In genomic region chr4:1309261-1310010, GRCh38 we compare ENCODE assay signal across 8 cellular contexts. TPM values are rescaled to one million over a fixed set of nuclear protein-coding genes. Genes with fewer than 3 reads are reported as not detected.
DNase-seq lines count a peak whose midpoint lies in the region; ATAC-seq, FAIRE-seq and TF ChIP-seq lines count a peak whose summit lies in the region.

No MANE protein-coding gene starts in this region.

- H3K36me3 ChIP-seq in liver (ENCODE audit: control insufficient read depth in 4 of 4, insufficient read depth in 3 of 4, low read depth in 1 of 4, low read length in 3 of 4) = peaks cover 2 to 15% (median 10%) of the 10 kb centered on the region in 4 donors

- TF ChIP-seq CTCF in liver (IDR thresholded peaks at IDR 0.05; ENCODE audit: low read depth, low read length, missing input control) = no peak

- H3K9ac ChIP-seq in liver (ENCODE audit: low read depth in 1 of 2, low read length in 2 of 2) = peak overlapping the region in 1 of 2 donors; percentile 39

- no peak for TF ChIP-seq POLR2A in GM12892 (IDR thresholded peaks at IDR 0.05; ENCODE audit: low read depth, low read length)

- no peaks in the 10 kb centered on the region for H3K9me3 ChIP-seq in liver (ENCODE audit: control insufficient read depth in 4 of 4, low read length in 3 of 4)

- ATAC-seq in HG03432 (IDR thresholded peaks at IDR 0.05; ENCODE audit: unreplicated experiment) = peak; percentile 88
- no peak for ATAC-seq in GM21717 (IDR thresholded peaks at IDR 0.05; ENCODE audit: unreplicated experiment)

- FAIRE-seq in GM12892 (lab: Jason Lieb, UNC) = no peak

- peak overlapping the region; percentile 24 to 63 (median 41) for H3K4me3 ChIP-seq in liver (ENCODE audit: low read depth in 1 of 3, low read length in 3 of 3)

- DNase-seq in GM12892 (ENCODE audit: insufficient read length) (peak; percentile 58), NCI-H1105 treated with DMSO at 0.1 percent for 48 hours (lab: John Stamatoyannopoulos, UW) (no peak)
- peak; percentile 76 for DNase-seq in activated CD8-positive, alpha-beta memory T cell treated with anti-CD3 and anti-CD28 coated beads for 24 hours
- peak; percentile 52 for DNase-seq in effector CD8-positive, alpha-beta T cell (lab: John Stamatoyannopoulos, UW)
- DNase-seq in stimulated activated CD4-positive, alpha-beta T cell treated with anti-CD3 and anti-CD28 coated beads, Interleukin-1b, Interleukin-23, amount 100 ng/mL, for 4 hours (ENCODE audit: low read depth in 2 of 2) = peak; percentile 17 to 37

- H3K27me3 ChIP-seq in liver (ENCODE audit: control insufficient read depth in 4 of 4, insufficient read depth in 4 of 4, low read length in 3 of 4) = no peaks in the 10 kb centered on the region

- 22% methylated on average over 36 of the region's 36 CpGs for WGBS in liver

- peaks cover 0 to 35% (median 20%) of the 10 kb centered on the region in 4 donors for H3K4me1 ChIP-seq in liver (ENCODE audit: control insufficient read depth in 4 of 4, insufficient read depth in 4 of 4, low read length in 3 of 4)

- H3K27ac ChIP-seq in liver (ENCODE audit: low read depth in 1 of 2, low read length in 2 of 2) = peak overlapping the region; percentile 70

- no peak for TF ChIP-seq RAD21 in liver (IDR thresholded peaks at IDR 0.05)

TF ChIP-seq in liver, 16 proteins besides CTCF, POLR2A, EP300 and RAD21:
- peak; percentile 67 for TF ChIP-seq SP1 (IDR thresholded peaks at IDR 0.05)
- TF ChIP-seq YY1 (IDR thresholded peaks at IDR 0.05) = no peak
- no peak for TF ChIP-seq JUND (IDR thresholded peaks at IDR 0.05)
- TF ChIP-seq, protein P1, sequence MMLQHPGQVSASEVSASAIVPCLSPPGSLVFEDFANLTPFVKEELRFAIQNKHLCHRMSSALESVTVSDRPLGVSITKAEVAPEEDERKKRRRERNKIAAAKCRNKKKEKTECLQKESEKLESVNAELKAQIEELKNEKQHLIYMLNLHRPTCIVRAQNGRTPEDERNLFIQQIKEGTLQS (IDR thresholded peaks at IDR 0.05) = no peak
- no peak for TF ChIP-seq HNF4A (conservative IDR thresholded peaks at IDR 0.05)
- TF ChIP-seq HNF4G (IDR thresholded peaks at IDR 0.05) = no peak
- peak; percentile 58 to 71 for TF ChIP-seq EGR1 (IDR thresholded peaks at IDR 0.05; ENCODE audit: low read depth in 2 of 2)
- TF ChIP-seq FOXA2 (IDR thresholded peaks at IDR 0.05) = no peak
- peak in 1 of 2 donors; percentile 89 for TF ChIP-seq GABPA (IDR thresholded peaks at IDR 0.05 in 1 of 2, conservative IDR thresholded peaks at IDR 0.05 in 1 of 2)
- TF ChIP-seq RXRA (IDR thresholded peaks at IDR 0.05) = peak in 1 of 2 donors; percentile 36
- TF ChIP-seq, protein P2, sequence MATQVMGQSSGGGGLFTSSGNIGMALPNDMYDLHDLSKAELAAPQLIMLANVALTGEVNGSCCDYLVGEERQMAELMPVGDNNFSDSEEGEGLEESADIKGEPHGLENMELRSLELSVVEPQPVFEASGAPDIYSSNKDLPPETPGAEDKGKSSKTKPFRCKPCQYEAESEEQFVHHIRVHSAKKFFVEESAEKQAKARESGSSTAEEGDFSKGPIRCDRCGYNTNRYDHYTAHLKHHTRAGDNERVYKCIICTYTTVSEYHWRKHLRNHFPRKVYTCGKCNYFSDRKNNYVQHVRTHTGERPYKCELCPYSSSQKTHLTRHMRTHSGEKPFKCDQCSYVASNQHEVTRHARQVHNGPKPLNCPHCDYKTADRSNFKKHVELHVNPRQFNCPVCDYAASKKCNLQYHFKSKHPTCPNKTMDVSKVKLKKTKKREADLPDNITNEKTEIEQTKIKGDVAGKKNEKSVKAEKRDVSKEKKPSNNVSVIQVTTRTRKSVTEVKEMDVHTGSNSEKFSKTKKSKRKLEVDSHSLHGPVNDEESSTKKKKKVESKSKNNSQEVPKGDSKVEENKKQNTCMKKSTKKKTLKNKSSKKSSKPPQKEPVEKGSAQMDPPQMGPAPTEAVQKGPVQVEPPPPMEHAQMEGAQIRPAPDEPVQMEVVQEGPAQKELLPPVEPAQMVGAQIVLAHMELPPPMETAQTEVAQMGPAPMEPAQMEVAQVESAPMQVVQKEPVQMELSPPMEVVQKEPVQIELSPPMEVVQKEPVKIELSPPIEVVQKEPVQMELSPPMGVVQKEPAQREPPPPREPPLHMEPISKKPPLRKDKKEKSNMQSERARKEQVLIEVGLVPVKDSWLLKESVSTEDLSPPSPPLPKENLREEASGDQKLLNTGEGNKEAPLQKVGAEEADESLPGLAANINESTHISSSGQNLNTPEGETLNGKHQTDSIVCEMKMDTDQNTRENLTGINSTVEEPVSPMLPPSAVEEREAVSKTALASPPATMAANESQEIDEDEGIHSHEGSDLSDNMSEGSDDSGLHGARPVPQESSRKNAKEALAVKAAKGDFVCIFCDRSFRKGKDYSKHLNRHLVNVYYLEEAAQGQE (IDR thresholded peaks at IDR 0.05) = peak; percentile 91
- TF ChIP-seq, protein P3, sequence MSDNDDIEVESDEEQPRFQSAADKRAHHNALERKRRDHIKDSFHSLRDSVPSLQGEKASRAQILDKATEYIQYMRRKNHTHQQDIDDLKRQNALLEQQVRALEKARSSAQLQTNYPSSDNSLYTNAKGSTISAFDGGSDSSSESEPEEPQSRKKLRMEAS (IDR thresholded peaks at IDR 0.05) = no peak
- peak; percentile 24 for TF ChIP-seq NR2F2 (IDR thresholded peaks at IDR 0.05)
- TF ChIP-seq ZBTB33 (IDR thresholded peaks at IDR 0.05) = no peak
- TF ChIP-seq FOXA1 (IDR thresholded peaks at IDR 0.05) = no peak
- TF ChIP-seq TAF1 (conservative IDR thresholded peaks at IDR 0.05) = no peak
TF ChIP-seq in liver: peak in this region for 6.

RNA-seq across cellular contexts. Expression of gene MAEA, which starts 19.7 kb away (rescaled TPM):
- 19.6 TPM for polyA plus RNA-seq in GM12892 (2012; ENCODE audit: missing spikeins)
- 10 to 100 TPM; 28.7 to 33.9 TPM for total RNA-seq in liver
- polyA plus RNA-seq in liver = 10 to 100 TPM; 20.9 to 30.9 TPM

RNA-seq across cellular contexts. Expression of gene UVSSA, which starts 37.6 kb away (rescaled TPM):
- polyA plus RNA-seq in GM12892 (2012; ENCODE audit: missing spikeins) = 12.7 TPM
- 10 to 100 TPM in 1 of 2 donors, 1 to 10 TPM in 1; 4.1 to 18.3 TPM for total RNA-seq in liver
- 1 to 10 TPM; 2.2 to 3.1 TPM for polyA plus RNA-seq in liver
